In genomic region chr10:88877298-88877697, GRCh38 we compare ENCODE assay signal across 2 cellular contexts.
TF ChIP-seq lines count a peak whose summit lies in the region.

No MANE protein-coding gene starts in this region.

TF ChIP-seq in IMR-90, 13 proteins besides CTCF, POLR2A, EP300 and RAD21:
- no peak for TF ChIP-seq CHD1 (IDR thresholded peaks at IDR 0.05; ENCODE audit: low read depth, low read length)
- TF ChIP-seq ELK1 (IDR thresholded peaks at IDR 0.05; ENCODE audit: borderline replicate concordance, low read depth, low read length), result no peak
- no peak for TF ChIP-seq RCOR1 (IDR thresholded peaks at IDR 0.05; ENCODE audit: insufficient replicate concordance, low read length)
- TF ChIP-seq MAFK (IDR thresholded peaks at IDR 0.05; ENCODE audit: low read depth, low read length), result no peak
- TF ChIP-seq SMC3 (IDR thresholded peaks at IDR 0.05; ENCODE audit: low read depth, low read length), result no peak
- no peak for TF ChIP-seq BHLHE40 (IDR thresholded peaks at IDR 0.05; ENCODE audit: low read depth, low read length)
- TF ChIP-seq FOS (IDR thresholded peaks at IDR 0.05; ENCODE audit: low read depth, low read length), result no peak
- no peak for TF ChIP-seq NFE2L2 (IDR thresholded peaks at IDR 0.05; ENCODE audit: low read depth, low read length)
- no peak for TF ChIP-seq CEBPB (IDR thresholded peaks at IDR 0.05; ENCODE audit: low read depth, low read length)
- no peak for TF ChIP-seq RFX5 (IDR thresholded peaks at IDR 0.05; ENCODE audit: low read depth, low read length)
- TF ChIP-seq USF2 (IDR thresholded peaks at IDR 0.05; ENCODE audit: low read depth, low read length), result no peak
- no peak for TF ChIP-seq MAZ (IDR thresholded peaks at IDR 0.05; ENCODE audit: borderline replicate concordance, low read depth, low read length)
- TF ChIP-seq MXI1 (IDR thresholded peaks at IDR 0.05; ENCODE audit: borderline replicate concordance, low read depth, low read length), result no peak
TF ChIP-seq in IMR-90: peak in this region for 0.

TF ChIP-seq in H1, 55 proteins besides CTCF, POLR2A, EP300 and RAD21:
- TF ChIP-seq FOSL1 (IDR thresholded peaks at IDR 0.05; ENCODE audit: insufficient read depth, low read depth, low read length) (no peak), SIRT6 (IDR thresholded peaks at IDR 0.05; ENCODE audit: low read length) (no peak), CBX8 (IDR thresholded peaks at IDR 0.05; ENCODE audit: borderline replicate concordance, low read depth, low read length) (no peak), CHD1 (IDR thresholded peaks at IDR 0.05; ENCODE audit: low read depth, low read length) (no peak), CTBP2 (IDR thresholded peaks at IDR 0.05; ENCODE audit: borderline replicate concordance, insufficient read depth, insufficient read length, low read length) (no peak), ZNF274 (IDR thresholded peaks at IDR 0.05; ENCODE audit: borderline replicate concordance, extremely low read depth, low read length) (no peak)
